7 cellular contexts compared by ENCODE assay signal in the genomic region with DNA sequence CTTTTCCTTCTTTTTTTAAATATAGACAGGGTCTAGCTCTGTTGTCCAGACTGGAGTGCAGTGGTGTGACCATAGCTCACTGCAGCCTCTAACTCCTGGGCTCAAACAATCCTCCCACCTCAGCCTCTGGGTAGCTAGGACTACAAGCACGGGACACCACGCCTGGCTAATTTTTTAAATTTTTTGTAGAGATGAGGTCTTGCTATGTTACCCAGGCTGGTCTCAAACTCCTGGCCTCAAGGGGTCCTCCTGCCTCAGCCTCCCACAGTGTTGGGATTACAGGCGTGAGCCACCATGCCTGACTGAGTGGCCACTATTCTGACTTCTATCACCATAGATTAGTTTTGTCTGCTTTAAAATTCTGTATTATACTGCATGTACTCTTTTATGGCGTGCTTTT.
DNase-seq lines count a peak whose midpoint lies in the region; ATAC-seq, FAIRE-seq and TF ChIP-seq lines count a peak whose summit lies in the region.
"Not testable (repeated sequence)": the region's sequence is repeated elsewhere in the genome, so short reads cannot be mapped to it uniquely, and the experiment has no call there.

No MANE protein-coding gene starts in this region.

- not testable (repeated sequence) for H3K27me3 Mint-ChIP-seq in WTC11 (ENCODE audit: low read depth)

- not testable (repeated sequence) for DNase-seq in WTC11 (ENCODE audit: low spot score); ascending aorta (ENCODE audit: low spot score in 2 of 2); endothelial cell of umbilical vein (ENCODE audit: low read depth, low spot score); heart right ventricle; transverse colon

- not testable (repeated sequence) for H3K36me3 ChIP-seq in ascending aorta; endothelial cell of umbilical vein (ENCODE audit: control insufficient read depth in 2 of 2, extremely low read depth in 1 of 2, insufficient read depth in 2 of 2, low read length in 2 of 2); heart right ventricle; muscle layer of duodenum (ENCODE audit: control insufficient read depth in 1 of 2, insufficient read depth in 2 of 2, low read length in 2 of 2); skeletal muscle tissue (ENCODE audit: control insufficient read depth in 3 of 3, insufficient read depth in 3 of 3, low read length in 3 of 3); transverse colon

- H3K4me3 ChIP-seq in ascending aorta; endothelial cell of umbilical vein (replicated peaks in 1 of 3; ENCODE audit: insufficient read depth in 1 of 3, low read depth in 1 of 3, low read length in 3 of 3); heart right ventricle; muscle layer of duodenum (ENCODE audit: low read depth in 1 of 2, low read length in 2 of 2); skeletal muscle tissue (ENCODE audit: low read length in 3 of 3); transverse colon: not testable (repeated sequence)

- dilution Hi-C loops in endothelial cell of umbilical vein (cut with MboI; ENCODE audit: extremely low pct_ligation_motif_present, low sequenced_read_pairs): not testable (repeated sequence)

- H3K27ac Mint-ChIP-seq in WTC11: peak overlapping the region; percentile 50; the same call in 1 of the 2 replicates

- CTCF ChIA-PET in WTC11 (lab: Charles Lee): interaction anchor here (1.2 to 2.1 kb wide), 5 partner anchors 29 to 102 kb away, joined by 3 to 9 read pairs (median 5); no protein-coding TSS in a partner anchor
- CTCF ChIA-PET in endothelial cell of umbilical vein (lab: Charles Lee): interaction anchor here (1.1 to 1.7 kb wide), 2 partner anchors 25 to 88 kb away, joined by 3 to 4 read pairs; no protein-coding TSS in a partner anchor

- POLR2A ChIA-PET in WTC11 (lab: Charles Lee); endothelial cell of umbilical vein (lab: Charles Lee): not testable (repeated sequence)

- not testable (repeated sequence) for ATAC-seq in WTC11, heart right ventricle

- not testable (repeated sequence) for H3K27me3 ChIP-seq in ascending aorta; endothelial cell of umbilical vein (ENCODE audit: control insufficient read depth in 2 of 2, insufficient read depth in 2 of 2, low read length in 2 of 2); heart right ventricle; muscle layer of duodenum (ENCODE audit: low read depth, low read length); skeletal muscle tissue (ENCODE audit: control insufficient read depth in 3 of 3, insufficient read depth in 3 of 3, low read length in 3 of 3); transverse colon

- WGBS in heart right ventricle, 2 donors: 96 to 97% methylated on average over 4 of the region's 4 CpGs
- WGBS in transverse colon (ENCODE audit: low coverage in 1 of 2), 2 donors: 89 to 100% methylated on average over 1 to 4 of the region's 4 CpGs

- H4K20me1 ChIP-seq in endothelial cell of umbilical vein (replicated peaks; ENCODE audit: control insufficient read depth, extremely low read depth, insufficient read depth, low read length): not testable (repeated sequence)

- H3K79me2 ChIP-seq in endothelial cell of umbilical vein (ENCODE audit: control insufficient read depth, insufficient read depth, low read length): not testable (repeated sequence)

- intact Hi-C loops in ascending aorta (cut with DNase I) (loop anchor here (2.0 to 5.0 kb wide), 3 partner anchors 39 to 154 kb away; a partner anchor contains a TSS), heart right ventricle (cut with DNase I) (loop anchor here in 6 of 10 donors (5.0 to 10.0 kb wide), 5 partner anchors 39 to 101 kb away; a partner anchor contains a TSS)
- intact Hi-C loops in endothelial cell of umbilical vein (cut with micrococcal nuclease); transverse colon (cut with DNase I; ENCODE audit: low total_unique reads): not testable (repeated sequence)

- not testable (repeated sequence) for TF ChIP-seq CTCF in WTC11 (IDR thresholded peaks at IDR 0.05); ascending aorta (IDR thresholded peaks at IDR 0.05); endothelial cell of umbilical vein (IDR thresholded peaks at IDR 0.05; ENCODE audit: extremely low read depth in 1 of 2, insufficient read depth in 1 of 2, low read depth in 1 of 2, low read length in 2 of 2); heart right ventricle (IDR thresholded peaks at IDR 0.05); transverse colon (IDR thresholded peaks at IDR 0.05)

- H2AFZ ChIP-seq in endothelial cell of umbilical vein (ENCODE audit: low read depth, low read length): not testable (repeated sequence)

- TF ChIP-seq EP300 in transverse colon (IDR thresholded peaks at IDR 0.05; ENCODE audit: low read depth): not testable (repeated sequence)

- not testable (repeated sequence) for H3K9me3 ChIP-seq in ascending aorta; endothelial cell of umbilical vein (replicated peaks; ENCODE audit: control insufficient read depth, insufficient read depth, low read length); heart right ventricle; muscle layer of duodenum (ENCODE audit: control insufficient read depth in 1 of 2, low read length in 2 of 2); skeletal muscle tissue (ENCODE audit: control insufficient read depth in 3 of 3, low read length in 3 of 3); transverse colon

- H3K9me1 ChIP-seq in endothelial cell of umbilical vein (replicated peaks; ENCODE audit: control insufficient read depth, extremely low read depth, insufficient read depth, low read length): not testable (repeated sequence)

- not testable (repeated sequence) for BruUV-seq in endothelial cell of umbilical vein (replicated peaks; lab: Mats Ljungman, UMichigan)

- H3K9me3 Mint-ChIP-seq in WTC11: not testable (repeated sequence)

- H3K4me2 ChIP-seq in endothelial cell of umbilical vein (ENCODE audit: insufficient read depth, low read length): not testable (repeated sequence)

- H3K27ac ChIP-seq in ascending aorta (peak overlapping the region; percentile 78 to 83), heart right ventricle (peak overlapping the region in 9 of 10 donors; percentile 76 to 96 (median 90)), muscle layer of duodenum (ENCODE audit: low read length) (peak overlapping the region; percentile 88), skeletal muscle tissue (ENCODE audit: low read depth, low read length) (peak overlapping the region; percentile 77), transverse colon (peak overlapping the region; percentile 71 to 91 (median 82))
- not testable (repeated sequence) for H3K27ac ChIP-seq in endothelial cell of umbilical vein (ENCODE audit: insufficient read depth, low read depth, low read length)

- not testable (repeated sequence) for H3K4me3 Mint-ChIP-seq in WTC11

- H3K4me1 ChIP-seq in ascending aorta (peaks cover 10 to 56% of the 10 kb centered on the region in 2 donors), heart right ventricle (peaks cover 13 to 94% (median 71%) of the 10 kb centered on the region in 9 donors), muscle layer of duodenum (ENCODE audit: control insufficient read depth in 1 of 2, insufficient read depth in 2 of 2, low read length in 2 of 2) (peaks cover 26 to 39% of the 10 kb centered on the region in 2 donors), skeletal muscle tissue (ENCODE audit: control insufficient read depth in 3 of 3, insufficient read depth in 3 of 3, low read length in 3 of 3) (peaks cover 61 to 75% (median 66%) of the 10 kb centered on the region in 3 donors), transverse colon (peaks cover 13 to 70% (median 39%) of the 10 kb centered on the region in 4 donors)
- not testable (repeated sequence) for H3K4me1 ChIP-seq in endothelial cell of umbilical vein (ENCODE audit: control insufficient read depth, extremely low read depth, insufficient read depth, low read length)

- not testable (repeated sequence) for TF ChIP-seq POLR2A in endothelial cell of umbilical vein (IDR thresholded peaks at IDR 0.05; ENCODE audit: low read depth, low read length); transverse colon (IDR thresholded peaks at IDR 0.05)

- in situ Hi-C loops in transverse colon (cut with MboI; ENCODE audit: low pct_ligation_motif_present in 1 of 4, low pct_unique_long_range_greater_than_20kb in 1 of 4, low sequenced_read_pairs in 3 of 4): not testable (repeated sequence)

- peak; percentile 18 for FAIRE-seq in endothelial cell of umbilical vein (lab: Jason Lieb, UNC)

- H3K36me3 Mint-ChIP-seq in WTC11: not testable (repeated sequence)

- H3K4me1 Mint-ChIP-seq in WTC11: peaks cover 52% of the 10 kb centered on the region

- not testable (repeated sequence) for H3K9ac ChIP-seq in endothelial cell of umbilical vein (replicated peaks; ENCODE audit: extremely low read depth, insufficient read depth, low read length); skeletal muscle tissue (ENCODE audit: low read depth in 1 of 3, low read length in 3 of 3)
